In genomic region chr1:161304927-161305871, GRCh38 we compare ENCODE assay signal across 8 cellular contexts. TPM values are rescaled to one million over a fixed set of nuclear protein-coding genes. Genes with fewer than 3 reads are reported as not detected.
DNase-seq lines count a peak whose midpoint lies in the region; ATAC-seq, FAIRE-seq and TF ChIP-seq lines count a peak whose summit lies in the region.

No MANE protein-coding gene starts in this region.

- peak overlapping the region; percentile 31 to 69 for H3K18ac ChIP-seq in mesenchymal stem cell (ENCODE audit: low read depth in 1 of 2, low read length in 2 of 2)

- H3K36me3 Mint-ChIP-seq in MCF 10A (ENCODE audit: insufficient read depth, unreplicated experiment) = no peaks in the 10 kb centered on the region

- TF ChIP-seq RAD21 in K562 (CRISPR knock-in tag; conservative IDR thresholded peaks at IDR 0.05 in 1 of 2, IDR thresholded peaks at IDR 0.05 in 1 of 2) = no peak

- TF ChIP-seq EP300 in K562 (IDR thresholded peaks at IDR 0.05; ENCODE audit: low read length) = no peak

- H3K9ac ChIP-seq in K562 (ENCODE audit: insufficient read depth in 1 of 2, low read depth in 2 of 2, low read length in 2 of 2) (peak overlapping the region; percentile 56 to 93; a peak in 3 of 4 replicates), mesenchymal stem cell (ENCODE audit: low read length) (peak overlapping the region; percentile 83)

- POLR2A ChIA-PET in MCF 10A (lab: Yijun Ruan, JAX) (interaction anchor here (0.6 to 2.1 kb wide), 2 partner anchors 9 to 90 kb away, joined by 3 to 9 read pairs; partner anchors contain the start of genes FCER1G and SDHC), K562 (lab: Yijun Ruan, JAX) (interaction anchor here (0.6 to 1.3 kb wide), 6 partner anchors 9 to 147 kb away, joined by 3 to 8 read pairs (median 4); partner anchors contain the start of genes SDHC and TOMM40L)

- H2AFZ ChIP-seq in K562 (ENCODE audit: low read depth, low read length) (peak overlapping the region; percentile 90), mesenchymal stem cell (ENCODE audit: low read depth, low read length) (no peak overlapping the region)

- H2AK5ac ChIP-seq in mesenchymal stem cell (ENCODE audit: low read length, severe bottlenecking) = no peak overlapping the region

- H3K23ac ChIP-seq in mesenchymal stem cell (ENCODE audit: low read length in 2 of 2) = no peak overlapping the region

- H4K20me1 ChIP-seq in K562 (replicated peaks; ENCODE audit: control insufficient read depth, insufficient read depth, low read length) = no peaks in the 10 kb centered on the region

- H3K36me3 ChIP-seq in breast epithelium = no peaks in the 10 kb centered on the region
- H3K36me3 ChIP-seq in K562 (ENCODE audit: control insufficient read depth, insufficient read depth, low read length) = peaks cover 16% of the 10 kb centered on the region
- H3K36me3 ChIP-seq in mesenchymal stem cell (ENCODE audit: control insufficient read depth in 1 of 2, insufficient read depth in 2 of 2, low read depth in 1 of 2, low read length in 2 of 2) = no peaks in the 10 kb centered on the region
- no peaks in the 10 kb centered on the region for H3K36me3 ChIP-seq in upper lobe of right lung

- no peaks in the 10 kb centered on the region for H3K9me1 ChIP-seq in K562 (ENCODE audit: control insufficient read depth, insufficient read depth, low read length)

- H3K27ac Mint-ChIP-seq in MCF 10A (ENCODE audit: low read depth, unreplicated experiment) = no peak overlapping the region

- H3K4me3 ChIP-seq in breast epithelium = peak overlapping the region; percentile 57 to 88 (median 82)
- peak overlapping the region; percentile 61 for H3K4me3 ChIP-seq in K562
- peak overlapping the region; percentile 47 to 80 for H3K4me3 ChIP-seq in mesenchymal stem cell (ENCODE audit: insufficient read depth in 1 of 2, low read depth in 1 of 2, low read length in 2 of 2)
- H3K4me3 ChIP-seq in upper lobe of right lung = peak overlapping the region; percentile 85

- no peak overlapping the region for H3K4me3 Mint-ChIP-seq in MCF 10A (ENCODE audit: unreplicated experiment)

- no peak overlapping the region for H3K14ac ChIP-seq in mesenchymal stem cell (ENCODE audit: low read length in 2 of 2)

- no peak overlapping the region for H2BK5ac ChIP-seq in mesenchymal stem cell (ENCODE audit: low read depth, low read length, poor library complexity, severe bottlenecking)

- H3K27me3 ChIP-seq in breast epithelium (no peaks in the 10 kb centered on the region), K562 (ENCODE audit: control insufficient read depth in 2 of 2, insufficient read depth in 2 of 2, low read length in 2 of 2) (no peaks in the 10 kb centered on the region), mesenchymal stem cell (ENCODE audit: control insufficient read depth in 1 of 2, insufficient read depth in 1 of 2, low read length in 2 of 2) (no peaks in the 10 kb centered on the region), upper lobe of right lung (no peaks in the 10 kb centered on the region)

- no peaks in the 10 kb centered on the region for H3K9me3 ChIP-seq in breast epithelium
- H3K9me3 ChIP-seq in K562 (replicated peaks; ENCODE audit: control insufficient read depth, insufficient read depth, low read depth, low read length) = no peaks in the 10 kb centered on the region
- no peaks in the 10 kb centered on the region for H3K9me3 ChIP-seq in mesenchymal stem cell (ENCODE audit: control insufficient read depth, low read length)
- no peaks in the 10 kb centered on the region for H3K9me3 ChIP-seq in upper lobe of right lung

- H3K79me1 ChIP-seq in mesenchymal stem cell (replicated peaks; ENCODE audit: low read length, poor library complexity, severe bottlenecking) = peaks cover 5% of the 10 kb centered on the region

- TF ChIP-seq POLR2A in breast epithelium (IDR thresholded peaks at IDR 0.05) (no peak), K562 (conservative IDR thresholded peaks at IDR 0.05) (no peak)

- H3K4me1 Mint-ChIP-seq in MCF 10A (ENCODE audit: insufficient read depth, unreplicated experiment) = peaks cover 12% of the 10 kb centered on the region

- peak overlapping the region; percentile 88 for H4K91ac ChIP-seq in mesenchymal stem cell (ENCODE audit: low read length)

- H2BK15ac ChIP-seq in mesenchymal stem cell (ENCODE audit: low read depth, poor library complexity, severe bottlenecking) = peak overlapping the region; percentile 74

- no peaks in the 10 kb centered on the region for H3K9me3 Mint-ChIP-seq in MCF 10A (ENCODE audit: unreplicated experiment)

- peak overlapping the region; percentile 8 to 52 for H2BK12ac ChIP-seq in mesenchymal stem cell (ENCODE audit: low read length in 2 of 2)

- H3K4ac ChIP-seq in mesenchymal stem cell (ENCODE audit: low read depth in 1 of 2, low read length in 2 of 2) = peak overlapping the region; percentile 24 to 35

- whole genome bisulfite sequencing in K562 (ENCODE audit: insufficient coverage, low coverage, missing lambda C conversion rate) = 17% methylated on average over 9 of the region's 18 CpGs
- WGBS in mesenchymal stem cell = 30% methylated on average over 16 of the region's 18 CpGs

- no peaks in the 10 kb centered on the region for H3K27me3 Mint-ChIP-seq in MCF 10A (ENCODE audit: insufficient read depth, unreplicated experiment)

- peak overlapping the region; percentile 69 to 80 for H3K27ac ChIP-seq in breast epithelium
- peak overlapping the region; percentile 70; the same call in 2 of the 3 replicates for H3K27ac ChIP-seq in K562 (ENCODE audit: extremely low read depth, low read depth, low read length)
- H3K27ac ChIP-seq in mesenchymal stem cell (ENCODE audit: low read length, poor library complexity, severe bottlenecking) = no peak overlapping the region
- H3K27ac ChIP-seq in upper lobe of right lung = peak overlapping the region; percentile 81

- H3K4me1 ChIP-seq in breast epithelium = peaks cover 2 to 6% of the 10 kb centered on the region in 2 donors
- H3K4me1 ChIP-seq in K562 (replicated peaks in 1 of 2; ENCODE audit: control insufficient read depth in 2 of 2, insufficient read depth in 2 of 2, low read length in 2 of 2) = peaks cover 25 to 28% of the 10 kb centered on the region in 2 experiments
- peaks cover 14% of the 10 kb centered on the region for H3K4me1 ChIP-seq in mesenchymal stem cell (ENCODE audit: control insufficient read depth, insufficient read depth, low read depth, low read length)
- H3K4me1 ChIP-seq in upper lobe of right lung = peaks cover 23% of the 10 kb centered on the region

- peak overlapping the region; percentile 77 for H4K8ac ChIP-seq in mesenchymal stem cell (ENCODE audit: low read length)

- peak; percentile 2 for ATAC-seq in K562
- ATAC-seq in upper lobe of right lung = no peak

- no peak for TF ChIP-seq CTCF in breast epithelium (IDR thresholded peaks at IDR 0.05)
- TF ChIP-seq CTCF in MCF 10A (IDR thresholded peaks at IDR 0.05; ENCODE audit: unreplicated experiment) = no peak
- TF ChIP-seq CTCF in K562 (IDR thresholded peaks at IDR 0.05 in 2 of 3, conservative IDR thresholded peaks at IDR 0.05 in 1 of 3; ENCODE audit: insufficient read depth in 2 of 3, low read depth in 1 of 3, low read length in 3 of 3) = no peak
- no peak for TF ChIP-seq CTCF in upper lobe of right lung (IDR thresholded peaks at IDR 0.05)

- CTCF ChIA-PET in MCF 10A (lab: Yijun Ruan, JAX) (interaction anchor here (0.6 to 7.7 kb wide), 6 partner anchors 13 to 810 kb away, joined by 3 to 89 read pairs (median 6); no protein-coding TSS in a partner anchor), K562 (lab: Yijun Ruan, JAX; ENCODE audit: low intra/inter-chr PET ratio) (interaction anchor here (1.1 kb wide), 1 partner anchor 78 kb away, joined by 3 read pairs; no protein-coding TSS in a partner anchor)

- BruUV-seq in MCF 10A (replicated peaks; lab: Mats Ljungman, UMichigan) (no TSS peak), K562 (replicated peaks; lab: Mats Ljungman, UMichigan) (TSS peak; percentile 38)

- H2BK120ac ChIP-seq in mesenchymal stem cell (ENCODE audit: low read depth, low read length) = peak overlapping the region; percentile 45

- H3K4me2 ChIP-seq in K562 (ENCODE audit: insufficient read depth, low read length) (peak overlapping the region; percentile 88), mesenchymal stem cell (ENCODE audit: low read length, poor library complexity, severe bottlenecking) (peak overlapping the region; percentile 26)

- DNase-seq in breast epithelium (ENCODE audit: low spot score in 2 of 2) = no peak
- DNase-seq in MCF 10A (ENCODE audit: unreplicated experiment) = no peak
- no peak for DNase-seq in K562 (ENCODE audit: extremely low read depth in 1 of 4, low spot score in 3 of 4)
- DNase-seq in mesenchymal stem cell = no peak
- DNase-seq in upper lobe of right lung = no peak
- DNase-seq in DMS79 treated with DMSO at 0.1 percent for 48 hours (lab: John Stamatoyannopoulos, UW) = no peak
- no peak for DNase-seq in NCI-H128 (lab: John Stamatoyannopoulos, UW; ENCODE audit: unreplicated experiment)
- no peak for DNase-seq in NCI-H446 (lab: John Stamatoyannopoulos, UW)

- intact Hi-C loops in breast epithelium (cut with DNase I; ENCODE audit: low total_unique reads) (loop anchor here (10.0 kb wide), 1 partner anchor 70 kb away; no protein-coding TSS in a partner anchor), MCF 10A (cut with micrococcal nuclease) (no loop called here), K562 (cut with micrococcal nuclease) (loop anchor here (5.0 kb wide), 2 partner anchors 62 to 103 kb away; partner anchors contain the start of genes CFAP126 and NDUFS2), upper lobe of right lung (cut with DNase I) (no loop called here)

- H3K79me2 ChIP-seq in K562 (ENCODE audit: control insufficient read depth, insufficient read depth, low read length) = peaks cover 19% of the 10 kb centered on the region

- in situ Hi-C loops in K562 (cut with MboI) = no loop called here

- FAIRE-seq in K562 (lab: Jason Lieb, UNC) = no peak

RNA-seq across cellular contexts. Expression of gene MPZ, which starts 4.6 kb away (rescaled TPM):
- total RNA-seq in breast epithelium (1 to 10 TPM; 1.3 to 3.6 (median 3.2) TPM), MCF 10A (2022) (0.29 and 0.37 TPM in 2 replicates), K562 (2014; rRNA removed) (13.5 and 19.0 TPM in 2 replicates), K562 (2014; rRNA removed; fragmentation: Illumina TruSeq; extraction: Trizol) (10.2 and 10.4 TPM in 2 replicates), K562 (2015; rRNA removed; fragmentation: Illumina TruSeq; extraction: Trizol) (10.2 and 10.3 TPM in 2 replicates), K562 (2021) (11.4 and 15.3 TPM in 2 replicates), upper lobe of right lung (2.5 TPM)
- 8.6 and 19.9 TPM in 2 replicates for total RNA-seq in K562 (2011; cell fraction: chromatin; rRNA removed; ENCODE audit: low replicate concordance)
- 17.8 and 21.0 TPM in 2 replicates for total RNA-seq in K562 (2011; cell fraction: nucleolus; rRNA removed)
- 18.5 and 20.5 TPM in 2 replicates for total RNA-seq in K562 (2011; cell fraction: nucleoplasm; rRNA removed)
- polyA plus RNA-seq in K562 (2011; rRNA removed) (10.5 and 10.9 TPM in 2 replicates), K562 (2014; fragmentation: Illumina TruSeq; extraction: Trizol) (14.7 and 17.5 TPM in 2 replicates), K562 (2014; fragmentation: Nextera tagmentation; extraction: Ambion mirVana) (under 1 TPM; 0.22 to 0.31 TPM), K562 (2014; rRNA removed) (15.7 and 16.6 TPM in 2 replicates)
- polyA plus RNA-seq in K562 (2011; cell fraction: cytosol; rRNA removed) = 15.5 and 16.4 TPM in 2 replicates
- 15.3 and 25.2 TPM in 2 replicates for polyA plus RNA-seq in K562 (2011; cell fraction: nucleus; rRNA removed)
- 15.0 and 18.0 TPM in 2 replicates for polyA plus RNA-seq in K562 (2012)
- polyA minus RNA-seq in K562 (2011; rRNA and poly(A)+ RNA removed) = 1.9 and 3.2 TPM in 2 replicates
- 2.4 and 3.4 TPM in 2 replicates for polyA minus RNA-seq in K562 (2011; cell fraction: cytosol; rRNA and poly(A)+ RNA removed)
- polyA minus RNA-seq in K562 (2011; cell fraction: nucleus; rRNA and poly(A)+ RNA removed) = 4.7 and 8.1 TPM in 2 replicates
- polyA plus RNA-seq in mesenchymal stem cell (2013, experiment 1 of 2) = 3.3 TPM
- 3.3 TPM for polyA plus RNA-seq in mesenchymal stem cell (2013, experiment 2 of 2)

RNA-seq across cellular contexts. Expression of gene SDHC, which starts 9.0 kb away (rescaled TPM):
- total RNA-seq in breast epithelium (10 to 100 TPM; 18.0 to 42.4 (median 23.9) TPM), MCF 10A (2022) (204 and 224 TPM in 2 replicates), K562 (2014; rRNA removed) (7.7 and 13.7 TPM in 2 replicates), K562 (2014; rRNA removed; fragmentation: Illumina TruSeq; extraction: Trizol) (74.8 and 87.4 TPM in 2 replicates), K562 (2015; rRNA removed; fragmentation: Illumina TruSeq; extraction: Trizol) (54.2 and 55.0 TPM in 2 replicates), K562 (2021) (161 and 178 TPM in 2 replicates), upper lobe of right lung (158 TPM)
- total RNA-seq in K562 (2011; cell fraction: chromatin; rRNA removed; ENCODE audit: low replicate concordance) = 35.9 and 56.0 TPM in 2 replicates
- 47.2 and 69.9 TPM in 2 replicates for total RNA-seq in K562 (2011; cell fraction: nucleolus; rRNA removed)
- 58.2 and 68.6 TPM in 2 replicates for total RNA-seq in K562 (2011; cell fraction: nucleoplasm; rRNA removed)
- polyA plus RNA-seq in K562 (2011; rRNA removed) (273 and 309 TPM in 2 replicates), K562 (2014; fragmentation: Illumina TruSeq; extraction: Trizol) (249 and 293 TPM in 2 replicates), K562 (2014; fragmentation: Nextera tagmentation; extraction: Ambion mirVana) (100 to 1,000 TPM in 1 of 2 experiments, 10 to 100 TPM in 1; 99.8 to 198 TPM), K562 (2014; rRNA removed) (174 and 184 TPM in 2 replicates)
- 358 and 447 TPM in 2 replicates for polyA plus RNA-seq in K562 (2011; cell fraction: cytosol; rRNA removed)
- polyA plus RNA-seq in K562 (2011; cell fraction: nucleus; rRNA removed) = 83.7 and 117 TPM in 2 replicates
- 144 and 207 TPM in 2 replicates for polyA plus RNA-seq in K562 (2012)
- polyA minus RNA-seq in K562 (2011; rRNA and poly(A)+ RNA removed) = 100 and 112 TPM in 2 replicates
- polyA minus RNA-seq in K562 (2011; cell fraction: cytosol; rRNA and poly(A)+ RNA removed) = 61.5 and 99.0 TPM in 2 replicates
- polyA minus RNA-seq in K562 (2011; cell fraction: nucleus; rRNA and poly(A)+ RNA removed) = 28.0 and 50.4 TPM in 2 replicates
- polyA plus RNA-seq in mesenchymal stem cell (2013, experiment 1 of 2) = 152 TPM
- 149 TPM for polyA plus RNA-seq in mesenchymal stem cell (2013, experiment 2 of 2)

RNA-seq across cellular contexts. Expression of gene PCP4L1, which starts 46.7 kb away (rescaled TPM):
- 1 to 10 TPM in 1 of 3 donors, under 1 TPM in 2; 0.32 to 2.0 (median 0.73) TPM for total RNA-seq in breast epithelium
- total RNA-seq in MCF 10A (2022) = not detected in 2 replicates
- total RNA-seq in K562 (2011; cell fraction: chromatin; rRNA removed; ENCODE audit: low replicate concordance) = not detected in 2 replicates
- not detected in 2 replicates for total RNA-seq in K562 (2011; cell fraction: nucleolus; rRNA removed)
- total RNA-seq in K562 (2011; cell fraction: nucleoplasm; rRNA removed) = not detected in 2 replicates
- total RNA-seq in K562 (2014; rRNA removed) = not detected in 2 replicates
- not detected in 2 replicates for total RNA-seq in K562 (2014; rRNA removed; fragmentation: Illumina TruSeq; extraction: Trizol)
- total RNA-seq in K562 (2015; rRNA removed; fragmentation: Illumina TruSeq; extraction: Trizol) = not detected in 2 replicates
- not detected in 2 replicates for total RNA-seq in K562 (2021)
- not detected in 2 replicates for polyA plus RNA-seq in K562 (2011; rRNA removed)
- not detected in 2 replicates for polyA plus RNA-seq in K562 (2011; cell fraction: cytosol; rRNA removed)
- not detected in 2 replicates for polyA plus RNA-seq in K562 (2011; cell fraction: nucleus; rRNA removed)
- 0.08 and 0.22 TPM in 2 replicates for polyA plus RNA-seq in K562 (2012)
- not detected in 2 replicates for polyA plus RNA-seq in K562 (2014; fragmentation: Illumina TruSeq; extraction: Trizol)
- polyA plus RNA-seq in K562 (2014; fragmentation: Nextera tagmentation; extraction: Ambion mirVana) = not detected
- not detected in 2 replicates for polyA plus RNA-seq in K562 (2014; rRNA removed)
- not detected in 2 replicates for polyA minus RNA-seq in K562 (2011; rRNA and poly(A)+ RNA removed)
- not detected in 2 replicates for polyA minus RNA-seq in K562 (2011; cell fraction: cytosol; rRNA and poly(A)+ RNA removed)
- not detected in 2 replicates for polyA minus RNA-seq in K562 (2011; cell fraction: nucleus; rRNA and poly(A)+ RNA removed)
- polyA plus RNA-seq in mesenchymal stem cell (2013, experiment 1 of 2) = not detected
- polyA plus RNA-seq in mesenchymal stem cell (2013, experiment 2 of 2) = not detected
- 8.2 TPM for total RNA-seq in upper lobe of right lung

Comparison
In these comparisons a context has a peak if more than half of its experiments do, and no peak if none do; other contexts are left out.
1. intact Hi-C loops: an anchor here in breast epithelium (10.0 kb wide) and K562 (5.0 kb wide); none called in MCF 10A and upper lobe of right lung.